ENCODE assay signal across 8 cellular contexts in the genomic region with DNA sequence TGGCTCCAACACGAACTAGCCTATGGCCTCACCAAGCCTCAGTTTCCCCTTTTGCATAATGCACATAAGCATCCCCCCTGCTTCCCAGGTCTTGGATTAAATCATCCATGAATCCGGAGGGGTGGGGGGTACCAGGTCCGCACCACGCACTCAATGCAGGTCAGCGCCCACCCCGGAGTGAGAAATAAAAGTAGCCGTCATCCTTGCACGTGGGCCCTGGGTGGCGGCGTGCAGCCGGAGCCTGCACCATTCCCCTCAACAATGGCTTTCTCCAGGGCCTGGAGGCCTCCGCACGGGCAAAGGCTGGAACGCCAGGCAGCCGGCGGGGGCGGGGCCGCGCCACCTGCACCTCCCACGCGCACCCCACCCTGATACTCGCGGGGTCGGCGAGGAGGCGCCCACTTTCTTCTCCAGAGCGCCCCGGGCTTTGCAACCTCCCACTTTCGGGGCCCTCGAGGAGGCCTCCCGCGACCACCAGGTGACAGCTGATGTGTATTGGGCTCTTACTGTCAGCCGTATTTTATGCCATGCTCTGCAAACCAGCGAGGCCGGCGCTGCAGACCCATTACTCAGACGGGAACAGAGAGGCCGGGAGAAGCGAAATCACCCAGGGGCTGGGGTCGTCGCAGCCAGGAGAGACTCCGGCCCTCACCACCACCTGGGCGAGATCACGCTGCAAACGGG. TPM values are rescaled to one million over a fixed set of nuclear protein-coding genes. Genes with fewer than 3 reads are reported as not detected.
DNase-seq lines count a peak whose midpoint lies in the region; ATAC-seq, FAIRE-seq and TF ChIP-seq lines count a peak whose summit lies in the region.

No MANE protein-coding gene starts in this region.

- no peaks in the 10 kb centered on the region for H3K27me3 Mint-ChIP-seq in activated naive CD4-positive, alpha-beta T cell treated with anti-CD3 and anti-CD28 coated beads, Interleukin-2, amount 50 U/mL, for 24 hours

- CTCF ChIA-PET in RWPE1 (lab: Yijun Ruan, JAX) = interaction anchor here (1.0 to 3.7 kb wide), 3 partner anchors 104 to 275 kb away, joined by 3 to 25 read pairs (median 14); no protein-coding TSS in a partner anchor

- H3K9me3 ChIP-seq in cardiac muscle cell (ENCODE audit: low read depth) = no peaks in the 10 kb centered on the region

- POLR2A ChIA-PET in RWPE1 (lab: Yijun Ruan, JAX; ENCODE audit: low non-redundant PET) = interaction anchor here (0.6 to 1.9 kb wide), 8 partner anchors 53 to 157 kb away, joined by 3 to 31 read pairs (median 8); no protein-coding TSS in a partner anchor

- peak overlapping the region; percentile 96 for H3K4me3 ChIP-seq in cardiac muscle cell

- H3K4me1 Mint-ChIP-seq in activated naive CD4-positive, alpha-beta T cell treated with anti-CD3 and anti-CD28 coated beads, Interleukin-2, amount 50 U/mL, for 24 hours = peaks cover 21% of the 10 kb centered on the region

- H3K9me3 Mint-ChIP-seq in activated naive CD4-positive, alpha-beta T cell treated with anti-CD3 and anti-CD28 coated beads, Interleukin-2, amount 50 U/mL, for 24 hours = no peaks in the 10 kb centered on the region

- H3K4me3 Mint-ChIP-seq in activated naive CD4-positive, alpha-beta T cell treated with anti-CD3 and anti-CD28 coated beads, Interleukin-2, amount 50 U/mL, for 24 hours = peak overlapping the region; percentile 86

- peaks cover 12% of the 10 kb centered on the region for H3K4me1 ChIP-seq in cardiac muscle cell (ENCODE audit: low read depth)

- intact Hi-C loops in posterior vena cava (cut with DNase I) = loop anchor here (2.0 to 10.0 kb wide), 3 partner anchors 67 to 136 kb away; no protein-coding TSS in a partner anchor

- DNase-seq in G401 (ENCODE audit: low spot score) (peak; percentile 54), RWPE1 (ENCODE audit: low spot score) (no peak), cardiac muscle cell (ENCODE audit: low read depth in 1 of 2, low spot score in 1 of 2) (peak; percentile 61 to 73), posterior vena cava (ENCODE audit: low spot score) (peak; percentile 90), urothelium cell line (ENCODE audit: low spot score) (no peak)

- ATAC-seq in HG02840 (IDR thresholded peaks at IDR 0.05; ENCODE audit: low FRiP score, unreplicated experiment) (peak; percentile 9), HG03095 (IDR thresholded peaks at IDR 0.05; ENCODE audit: unreplicated experiment) (no peak)

- H3K27ac ChIP-seq in RWPE1 (peak overlapping the region; percentile 98), cardiac muscle cell (no peak overlapping the region)

- no peak for FAIRE-seq in urothelium cell line (lab: Jason Lieb, UNC)

- H3K27me3 ChIP-seq in cardiac muscle cell = no peaks in the 10 kb centered on the region

- no peaks in the 10 kb centered on the region for H3K36me3 ChIP-seq in cardiac muscle cell

- TF ChIP-seq CTCF in RWPE1 (conservative IDR thresholded peaks at IDR 0.05; ENCODE audit: low read depth) = no peak
- no peak for TF ChIP-seq CTCF in cardiac muscle cell (IDR thresholded peaks at IDR 0.05; ENCODE audit: low read depth, low read length)

- in situ Hi-C loops in G401 (cut with HindIII; ENCODE audit: low sequenced_read_pairs) = no loop called here

- H3K36me3 Mint-ChIP-seq in activated naive CD4-positive, alpha-beta T cell treated with anti-CD3 and anti-CD28 coated beads, Interleukin-2, amount 50 U/mL, for 24 hours = peaks cover 9% of the 10 kb centered on the region

- peak overlapping the region; percentile 87 for H3K27ac Mint-ChIP-seq in activated naive CD4-positive, alpha-beta T cell treated with anti-CD3 and anti-CD28 coated beads, Interleukin-2, amount 50 U/mL, for 24 hours

RNA-seq across cellular contexts. Expression of a gene that starts 0.8 kb away (rescaled TPM):
- 39.5 and 44.2 TPM in 2 replicates for total RNA-seq in G401 (2014; rRNA removed; shearing (Covaris generic))
- total RNA-seq in cardiac muscle cell = 44.8 and 75.2 TPM in 2 replicates
- polyA plus RNA-seq in cardiac muscle cell = 30.5 and 66.4 TPM in 2 replicates
- total RNA-seq in posterior vena cava = 100 to 1,000 TPM; 120 to 160 TPM

RNA-seq across cellular contexts. Expression of a gene that starts 18.4 kb away (rescaled TPM):
- 216 and 321 TPM in 2 replicates for total RNA-seq in G401 (2014; rRNA removed; shearing (Covaris generic))
- 78.6 and 127 TPM in 2 replicates for total RNA-seq in cardiac muscle cell
- polyA plus RNA-seq in cardiac muscle cell = 42.5 and 66.9 TPM in 2 replicates
- 10 to 100 TPM; 14.4 to 17.9 TPM for total RNA-seq in posterior vena cava

RNA-seq across cellular contexts. Expression of a gene that starts 47.8 kb away (rescaled TPM):
- 79.4 and 104 TPM in 2 replicates for total RNA-seq in G401 (2014; rRNA removed; shearing (Covaris generic))
- total RNA-seq in cardiac muscle cell (76.7 and 93.0 TPM in 2 replicates), posterior vena cava (10 to 100 TPM; 32.8 to 37.2 TPM)
- polyA plus RNA-seq in cardiac muscle cell = 287 and 292 TPM in 2 replicates

Comparison
In these comparisons a context has a peak if more than half of its experiments do, and no peak if none do; other contexts are left out.
1. DNase-seq: peak in G401 (single experiment), cardiac muscle cell (2 of 2) and posterior vena cava (single experiment); none in RWPE1 (single experiment) and urothelium cell line (single experiment).